Comparison of ENCODE assay signal across 8 cellular contexts in genomic region chr12:8038659-8039114, GRCh38. TPM values are rescaled to one million over a fixed set of nuclear protein-coding genes. Genes with fewer than 3 reads are reported as not detected.
DNase-seq lines count a peak whose midpoint lies in the region; ATAC-seq and TF ChIP-seq lines count a peak whose summit lies in the region.

No MANE protein-coding gene starts in this region.

- peak; percentile 34 to 35 for DNase-seq in activated CD4-positive, alpha-beta T cell treated with anti-CD3 and anti-CD28 coated beads for 4 hours
- no peak for DNase-seq in activated CD4-positive, alpha-beta T cell treated with anti-CD3 and anti-CD28 coated beads for 1 hour
- DNase-seq in NCI-H69 (lab: John Stamatoyannopoulos, UW), result peak; percentile 93
- peak; percentile 77 for DNase-seq in astrocyte of the hippocampus (ENCODE audit: low read depth, low spot score)
- peak; percentile 33 for DNase-seq in iPS DF 6.9 (ENCODE audit: low read depth, low spot score)
- peak; percentile 53 to 72 for DNase-seq in gastrocnemius medialis

- no peak overlapping the region for H3K27ac ChIP-seq in iPS DF 6.9 (ENCODE audit: low read length)
- H3K27ac ChIP-seq in gastrocnemius medialis, result peak overlapping the region; percentile 89 to 98 (median 95)

- in situ Hi-C loops in gastrocnemius medialis (cut with MboI; ENCODE audit: low sequenced_read_pairs in 4 of 4), result loop anchor here in 2 of 4 donors (5.0 to 25.0 kb wide), 2 partner anchors 44 to 851 kb away; partner anchors contain the start of genes PEX5 (in 2 of the 2) and NECAP1 (in 1 of the 2)

- TF ChIP-seq POLR2A in gastrocnemius medialis (IDR thresholded peaks at IDR 0.05), result peak in 1 of 2 donors; percentile 10

- H3K9me3 ChIP-seq in iPS DF 6.9 (ENCODE audit: control insufficient read depth, insufficient read depth, low read length), result no peaks in the 10 kb centered on the region
- H3K9me3 ChIP-seq in gastrocnemius medialis, result no peaks in the 10 kb centered on the region

- H3K36me3 ChIP-seq in iPS DF 6.9 (ENCODE audit: control insufficient read depth, insufficient read depth, low read length) (no peaks in the 10 kb centered on the region), gastrocnemius medialis (peaks cover 5 to 39% of the 10 kb centered on the region in 2 donors)

- no CpG with 5 or more reads among the region's 13 CpGs for WGBS in iPS DF 6.9 (ENCODE audit: insufficient coverage, insufficient read length)

- H3K4me3 ChIP-seq in iPS DF 6.9 (ENCODE audit: low read length), result no peak overlapping the region
- H3K4me3 ChIP-seq in gastrocnemius medialis, result peak overlapping the region; percentile 22 to 42 (median 28)

- H3K27me3 ChIP-seq in iPS DF 6.9 (ENCODE audit: control insufficient read depth, insufficient read depth, low read length), result no peaks in the 10 kb centered on the region
- H3K27me3 ChIP-seq in gastrocnemius medialis, result no peaks in the 10 kb centered on the region

- no peak for TF ChIP-seq CTCF in gastrocnemius medialis (IDR thresholded peaks at IDR 0.05 in 4 of 5, conservative IDR thresholded peaks at IDR 0.05 in 1 of 5)

- intact Hi-C loops in gastrocnemius medialis (cut with DNase I; ENCODE audit: low total_unique reads), result loop anchor here (1.0 to 10.0 kb wide), 2 partner anchors 44 to 206 kb away; partner anchors contain the start of gene NECAP1

- H3K4me1 ChIP-seq in iPS DF 6.9 (ENCODE audit: control insufficient read depth, insufficient read depth, low read length) (peaks cover 13% of the 10 kb centered on the region), gastrocnemius medialis (peaks cover 57 to 60% of the 10 kb centered on the region in 2 donors)

- peak; percentile 77 to 88 for ATAC-seq in gastrocnemius medialis
- no peak for ATAC-seq in GM18909 (IDR thresholded peaks at IDR 0.05; ENCODE audit: poor library complexity, unreplicated experiment)
- no peak for ATAC-seq in GM18868 (IDR thresholded peaks at IDR 0.05; ENCODE audit: unreplicated experiment)

RNA-seq across cellular contexts. Expression of gene FOXJ2, which starts 6.2 kb away (rescaled TPM):
- total RNA-seq in gastrocnemius medialis, result 10 to 100 TPM; 14.3 to 28.0 (median 22.8) TPM

RNA-seq across cellular contexts. Expression of gene C3AR1, which starts 27.5 kb away (rescaled TPM):
- 1 to 10 TPM in 3 of 4 donors, under 1 TPM in 1; 0.95 to 4.7 (median 2.4) TPM for total RNA-seq in gastrocnemius medialis

RNA-seq across cellular contexts. Expression of gene NECAP1, which starts 43.4 kb away (rescaled TPM):
- total RNA-seq in gastrocnemius medialis, result 10 to 100 TPM; 15.2 to 27.6 (median 15.8) TPM

Comparison
In these comparisons a context has a peak if more than half of its experiments do, and no peak if none do; other contexts are left out.
1. ATAC-seq: peak in gastrocnemius medialis (2 of 2); none in GM18909 (single experiment) and GM18868 (single experiment).